In genomic region chr2:71070294-71071025, GRCh38 we compare ENCODE assay signal across 8 cellular contexts. TPM values are rescaled to one million over a fixed set of nuclear protein-coding genes. Genes with fewer than 3 reads are reported as not detected.
DNase-seq lines count a peak whose midpoint lies in the region; ATAC-seq and TF ChIP-seq lines count a peak whose summit lies in the region.

No MANE protein-coding gene starts in this region.

- CTCF ChIA-PET in HCT116 (lab: Charles Lee): interaction anchor here (1.1 to 2.2 kb wide), 4 partner anchors 31 to 281 kb away, joined by 3 to 16 read pairs (median 4); no protein-coding TSS in a partner anchor

- no peak overlapping the region for H3K9ac ChIP-seq in HCT116 (ENCODE audit: low read length)

- no peaks in the 10 kb centered on the region for H3K79me2 ChIP-seq in HCT116 (ENCODE audit: insufficient read depth, low read length)

- no peaks in the 10 kb centered on the region for H3K27me3 Mint-ChIP-seq in stimulated activated memory B cell treated with anti-CD40 and anti-IgM and Interleukin-4, amounts not matched to agents 10 μg/mL and 1 μg/mL and 100 μg/mL, for 72 hours

- RAD21 ChIA-PET in HCT116 (lab: Charles Lee; ENCODE audit: low non-redundant PET in 1 of 2, low total read pairs in 2 of 2, uncharacterized antibody in 2 of 2, unreplicated experiment in 2 of 2): no interaction called here

- H4K20me1 ChIP-seq in HCT116 (ENCODE audit: insufficient read depth): no peaks in the 10 kb centered on the region

- ATAC-seq in HCT116 (no peak), foreskin keratinocyte (peak; percentile 4), HG03280 (IDR thresholded peaks at IDR 0.05; ENCODE audit: unreplicated experiment) (no peak), GM19023 (IDR thresholded peaks at IDR 0.05; ENCODE audit: unreplicated experiment) (no peak)
- ATAC-seq in stimulated activated memory B cell treated with anti-CD40 and anti-IgM and Interleukin-4, amounts not matched to agents 10 μg/mL and 1 μg/mL and 100 μg/mL, for 72 hours: peak; percentile 40

- H3K27ac Mint-ChIP-seq in stimulated activated memory B cell treated with anti-CD40 and anti-IgM and Interleukin-4, amounts not matched to agents 10 μg/mL and 1 μg/mL and 100 μg/mL, for 72 hours: peak overlapping the region; percentile 81

- BruUV-seq in HCT116 (replicated peaks; lab: Mats Ljungman, UMichigan): no TSS peak

- H3K4me2 ChIP-seq in HCT116 (ENCODE audit: low read length): no peak overlapping the region

- no peak overlapping the region for H2AFZ ChIP-seq in HCT116 (ENCODE audit: low read depth, low read length, poor library complexity, severe bottlenecking)

- 0 out of 4 replicates have a peak, but pooled peaks cover 0 to 3% of the 10 kb centered on the region in 2 experiments for H3K36me3 ChIP-seq in HCT116 (ENCODE audit: control insufficient read depth in 1 of 2, insufficient read depth in 2 of 2, low read length in 2 of 2)

- H3K4me1 Mint-ChIP-seq in stimulated activated memory B cell treated with anti-CD40 and anti-IgM and Interleukin-4, amounts not matched to agents 10 μg/mL and 1 μg/mL and 100 μg/mL, for 72 hours: peaks cover 69% of the 10 kb centered on the region

- peaks cover 21% of the 10 kb centered on the region for H3K36me3 Mint-ChIP-seq in stimulated activated memory B cell treated with anti-CD40 and anti-IgM and Interleukin-4, amounts not matched to agents 10 μg/mL and 1 μg/mL and 100 μg/mL, for 72 hours

- H3K4me1 ChIP-seq in HCT116 (ENCODE audit: control insufficient read depth in 1 of 2, insufficient read depth in 2 of 2, low read length in 2 of 2): peaks cover 10 to 22% of the 10 kb centered on the region in 2 experiments
- H3K4me1 ChIP-seq in foreskin keratinocyte: peaks cover 36% of the 10 kb centered on the region

- TF ChIP-seq RAD21 in HCT116 (IDR thresholded peaks at IDR 0.05; ENCODE audit: low read depth): peak; percentile 40

- intact Hi-C loops in HCT116 (cut with micrococcal nuclease): no loop called here

- no peaks in the 10 kb centered on the region for H3K9me3 Mint-ChIP-seq in stimulated activated memory B cell treated with anti-CD40 and anti-IgM and Interleukin-4, amounts not matched to agents 10 μg/mL and 1 μg/mL and 100 μg/mL, for 72 hours

- H3K9me3 ChIP-seq in HCT116 (ENCODE audit: control insufficient read depth in 1 of 2, insufficient read depth in 1 of 2, low read depth in 1 of 2, low read length in 2 of 2): no peaks in the 10 kb centered on the region

- no peak overlapping the region for H3K4me3 ChIP-seq in HCT116 (replicated peaks in 1 of 2; ENCODE audit: low read depth in 1 of 2, low read length in 2 of 2)

- no peaks in the 10 kb centered on the region for H3K27me3 ChIP-seq in HCT116 (ENCODE audit: insufficient read depth, low read length)
- H3K27me3 ChIP-seq in foreskin keratinocyte: no peaks in the 10 kb centered on the region

- H3K9me2 ChIP-seq in HCT116 (ENCODE audit: insufficient read depth): no peaks in the 10 kb centered on the region

- H3K27ac ChIP-seq in HCT116 (ENCODE audit: low read depth, low read length): no peak overlapping the region
- H3K27ac ChIP-seq in foreskin keratinocyte: peak overlapping the region; percentile 92

- peak overlapping the region; percentile 82 for H3K4me3 Mint-ChIP-seq in stimulated activated memory B cell treated with anti-CD40 and anti-IgM and Interleukin-4, amounts not matched to agents 10 μg/mL and 1 μg/mL and 100 μg/mL, for 72 hours

- DNase-seq in COLO668 (lab: John Stamatoyannopoulos, UW; ENCODE audit: unreplicated experiment) (peak; percentile 16), HCT116 (ENCODE audit: low read depth, low spot score) (peak; percentile 19), UCSD-AML1 (lab: John Stamatoyannopoulos, UW; ENCODE audit: unreplicated experiment) (peak; percentile 47), foreskin keratinocyte (peak; percentile 29 to 68), ureter (ENCODE audit: low spot score) (no peak)

- peak in 2 of 3 experiments; percentile 42 to 46; a peak in 4 of 6 replicates for TF ChIP-seq CTCF in HCT116 (IDR thresholded peaks at IDR 0.05 in 2 of 3, conservative IDR thresholded peaks at IDR 0.05 in 1 of 3; ENCODE audit: borderline replicate concordance in 1 of 3, insufficient read depth in 1 of 3, low read depth in 2 of 3, low read length in 2 of 3)
- peak; percentile 61 for TF ChIP-seq CTCF in foreskin keratinocyte (conservative IDR thresholded peaks at IDR 0.05)

- POLR2A ChIA-PET in HCT116 (lab: Charles Lee): no interaction called here

- TF ChIP-seq POLR2A in HCT116 (IDR thresholded peaks at IDR 0.05; ENCODE audit: borderline replicate concordance, extremely low read depth, insufficient read depth, insufficient read length): no peak

TF ChIP-seq in HCT116, 20 proteins besides CTCF, POLR2A, EP300 and RAD21 (continues in another document):
- no peak for TF ChIP-seq SIN3A (IDR thresholded peaks at IDR 0.05; ENCODE audit: low read depth)
- TF ChIP-seq EZH2 (IDR thresholded peaks at IDR 0.05): no peak
- no peak for TF ChIP-seq ATF3 (IDR thresholded peaks at IDR 0.05)
- TF ChIP-seq FOSL1 (IDR thresholded peaks at IDR 0.05; ENCODE audit: low read depth): no peak
- TF ChIP-seq SRF (IDR thresholded peaks at IDR 0.05; ENCODE audit: low read depth): no peak
- no peak for TF ChIP-seq TCF7L2 (IDR thresholded peaks at IDR 0.05; ENCODE audit: borderline replicate concordance, extremely low read depth, insufficient read depth, insufficient read length)
- TF ChIP-seq ZBTB33 (IDR thresholded peaks at IDR 0.05; ENCODE audit: extremely low read depth, insufficient replicate concordance, low read length): no peak
- TF ChIP-seq POLR2AphosphoS5 (IDR thresholded peaks at IDR 0.05; ENCODE audit: low read depth, low read length): no peak
- no peak for TF ChIP-seq ZNF274 (IDR thresholded peaks at IDR 0.05; ENCODE audit: low read depth, low read length)
- no peak for TF ChIP-seq ELF1 (IDR thresholded peaks at IDR 0.05; ENCODE audit: borderline replicate concordance, low read depth)
- TF ChIP-seq CBX3 (IDR thresholded peaks at IDR 0.05; ENCODE audit: low read depth): no peak
- no peak for TF ChIP-seq SP1 (IDR thresholded peaks at IDR 0.05; ENCODE audit: low read depth)
- no peak for TF ChIP-seq EZH2phosphoT487 (IDR thresholded peaks at IDR 0.05; ENCODE audit: borderline replicate concordance)
- TF ChIP-seq EGR1 (IDR thresholded peaks at IDR 0.05; ENCODE audit: low read depth): no peak
- TF ChIP-seq MAX (IDR thresholded peaks at IDR 0.05): no peak
- TF ChIP-seq YY1 (IDR thresholded peaks at IDR 0.05; ENCODE audit: extremely low read depth, insufficient replicate concordance, low read depth, low read length): no peak

RNA-seq across cellular contexts. Expression of gene NAGK, which starts 2.0 kb away (rescaled TPM):
- total RNA-seq in HCT116 (2021; ENCODE audit: unreplicated experiment) (36.8 TPM), foreskin keratinocyte (52.2 and 81.9 TPM in 2 replicates), ureter (166 TPM)
- polyA plus RNA-seq in HCT116 (2012): 20.3 and 29.3 TPM in 2 replicates
- 85.0 and 124 TPM in 2 replicates for polyA plus RNA-seq in foreskin keratinocyte

RNA-seq across cellular contexts. Expression of gene MCEE, which starts 59.6 kb away (rescaled TPM):
- 9.0 TPM for total RNA-seq in HCT116 (2021; ENCODE audit: unreplicated experiment)
- 4.2 and 4.5 TPM in 2 replicates for polyA plus RNA-seq in HCT116 (2012)
- total RNA-seq in foreskin keratinocyte: 7.3 and 8.5 TPM in 2 replicates
- 6.9 and 7.7 TPM in 2 replicates for polyA plus RNA-seq in foreskin keratinocyte
- total RNA-seq in ureter: 26.3 TPM

RNA-seq across cellular contexts. Expression of gene MPHOSPH10, which starts 60.0 kb away (rescaled TPM):
- 36.7 TPM for total RNA-seq in HCT116 (2021; ENCODE audit: unreplicated experiment)
- 5.9 and 9.1 TPM in 2 replicates for polyA plus RNA-seq in HCT116 (2012)
- 23.1 and 25.3 TPM in 2 replicates for total RNA-seq in foreskin keratinocyte
- polyA plus RNA-seq in foreskin keratinocyte: 14.4 and 18.2 TPM in 2 replicates
- total RNA-seq in ureter: 54.0 TPM

Comparison
In these comparisons a context has a peak if more than half of its experiments do, and no peak if none do; other contexts are left out.
1. ATAC-seq: peak in foreskin keratinocyte (single experiment) and stimulated activated memory B cell treated with anti-CD40 and anti-IgM and Interleukin-4, amounts not matched to agents 10 μg/mL and 1 μg/mL and 100 μg/mL, for 72 hours (single experiment); none in HCT116 (single experiment), HG03280 (single experiment) and GM19023 (single experiment).